18 cellular contexts compared by ENCODE assay signal in genomic region chr12:27999970-28000369, GRCh38. TPM values are rescaled to one million over a fixed set of nuclear protein-coding genes. Genes with fewer than 3 reads are reported as not detected.
DNase-seq lines count a peak whose midpoint lies in the region; TF ChIP-seq lines count a peak whose summit lies in the region.
"Had no signal": no experiment of that assay in that cellular context is flagged by ENCODE, and none has a peak within 500 bp of the region (broad histone marks: within the 10 kb centered on the region; RNA-seq: fewer than 3 reads in every experiment).

No MANE protein-coding gene starts in this region.

- H3K9me3 ChIP-seq in osteoblast (ENCODE audit: low read depth, low read length): no peaks in the 10 kb centered on the region

- H4K20me1 ChIP-seq in osteoblast (ENCODE audit: insufficient read depth, low read length): no peaks in the 10 kb centered on the region

- H2AFZ ChIP-seq in osteoblast (ENCODE audit: low read length): no peak overlapping the region

- TF ChIP-seq CTCF in brain microvascular endothelial cell (IDR thresholded peaks at IDR 0.05; ENCODE audit: low read depth, low read length, missing control alignments) (no peak), osteoblast (IDR thresholded peaks at IDR 0.05; ENCODE audit: extremely low read depth, low read depth, low read length) (no peak)

- peak overlapping the region; percentile 19 for H3K4me2 ChIP-seq in osteoblast (ENCODE audit: insufficient read depth, low read length)
- H3K4me2 ChIP-seq: KMS-11 had no signal

- H3K27me3 ChIP-seq in brain microvascular endothelial cell (replicated peaks) (no peaks in the 10 kb centered on the region), osteoblast (ENCODE audit: insufficient read depth, low read length) (no peaks in the 10 kb centered on the region)

- H3K27ac ChIP-seq in brain microvascular endothelial cell: no peak overlapping the region
- H3K27ac ChIP-seq in osteoblast (ENCODE audit: low read depth, low read length): no peak overlapping the region
- H3K27ac ChIP-seq: HL-60, KMS-11 had no signal

- H3K36me3 ChIP-seq in brain microvascular endothelial cell (replicated peaks): no peaks in the 10 kb centered on the region
- no peaks in the 10 kb centered on the region for H3K36me3 ChIP-seq in osteoblast (ENCODE audit: insufficient read depth, low read length)

- no peak overlapping the region for H3K27ac Mint-ChIP-seq in activated naive CD8-positive, alpha-beta T cell treated with anti-CD3 and anti-CD28 coated beads for 36 hours
- H3K27ac Mint-ChIP-seq: CD8-positive, alpha-beta T cell had no signal

- H3K36me3 Mint-ChIP-seq in activated naive CD8-positive, alpha-beta T cell treated with anti-CD3 and anti-CD28 coated beads for 36 hours: no peaks in the 10 kb centered on the region
- H3K36me3 Mint-ChIP-seq: CD8-positive, alpha-beta T cell had no signal

- peaks cover 4% of the 10 kb centered on the region for H3K9me3 Mint-ChIP-seq in activated naive CD8-positive, alpha-beta T cell treated with anti-CD3 and anti-CD28 coated beads for 36 hours
- H3K9me3 Mint-ChIP-seq: CD8-positive, alpha-beta T cell had no signal

- H3K4me1 Mint-ChIP-seq in activated naive CD8-positive, alpha-beta T cell treated with anti-CD3 and anti-CD28 coated beads for 36 hours: no peaks in the 10 kb centered on the region

- in situ Hi-C loops in brain microvascular endothelial cell (cut with HindIII; ENCODE audit: low pct_ligation_motif_present, low sequenced_read_pairs): no loop called here

- no peaks in the 10 kb centered on the region for H3K79me2 ChIP-seq in osteoblast (ENCODE audit: insufficient read depth, low read length)

- H3K4me3 Mint-ChIP-seq in activated naive CD8-positive, alpha-beta T cell treated with anti-CD3 and anti-CD28 coated beads for 36 hours: no peak overlapping the region
- H3K4me3 Mint-ChIP-seq: CD8-positive, alpha-beta T cell had no signal

- peaks cover 8% of the 10 kb centered on the region for H3K27me3 Mint-ChIP-seq in activated naive CD8-positive, alpha-beta T cell treated with anti-CD3 and anti-CD28 coated beads for 36 hours

- H3K4me1 ChIP-seq in osteoblast (ENCODE audit: insufficient read depth, low read length): peaks cover 7% of the 10 kb centered on the region

- DNase-seq in EL (peak; percentile 32), M059J (ENCODE audit: low read depth) (peak; percentile 65), brain microvascular endothelial cell (peak; percentile 39), osteoblast (ENCODE audit: insufficient read length, low spot score, missing footprints) (no peak), LoVo (ENCODE audit: low spot score) (no peak), NCI-H345 treated with DMSO at 0.1 percent for 48 hours (lab: John Stamatoyannopoulos, UW; ENCODE audit: unreplicated experiment) (no peak), KG1 (lab: John Stamatoyannopoulos, UW) (no peak)
- DNase-seq in activated naive CD8-positive, alpha-beta T cell treated with anti-CD3 and anti-CD28 coated beads for 36 hours: no peak
- DNase-seq: CD8-positive, alpha-beta T cell; DND-41; H7; NCI-H1417; NCI-H1930; NCI-H2171; NCI-H510A treated with DMSO at 0.1 percent for 48 hours; SHP77 had no signal

- no peak overlapping the region for H3K4me3 ChIP-seq in brain microvascular endothelial cell (ENCODE audit: low read depth, low read length)
- no peak overlapping the region for H3K4me3 ChIP-seq in osteoblast (ENCODE audit: insufficient read depth, low read length)

RNA-seq across cellular contexts. Expression of gene PTHLH, which starts 27.4 kb away (rescaled TPM):
- 7.5 and 8.1 TPM in 2 replicates for total RNA-seq in M059J (2014; rRNA removed; shearing (Covaris generic))
- total RNA-seq in osteoblast: 2.2 and 3.2 TPM in 2 replicates
- not detected for total RNA-seq in activated naive CD8-positive, alpha-beta T cell treated with anti-CD3 and anti-CD28 coated beads for 36 hours
- total RNA-seq: CD8-positive, alpha-beta T cell had no signal

Comparison
In these comparisons a context has a peak if more than half of its experiments do, and no peak if none do; other contexts are left out.
1. DNase-seq: peak in EL (single experiment), M059J (single experiment) and brain microvascular endothelial cell (single experiment); none in osteoblast (single experiment), LoVo (single experiment), NCI-H345 treated with DMSO at 0.1 percent for 48 hours (single experiment), activated naive CD8-positive, alpha-beta T cell treated with anti-CD3 and anti-CD28 coated beads for 36 hours (single experiment) and KG1 (single experiment).